In the genomic region with DNA sequence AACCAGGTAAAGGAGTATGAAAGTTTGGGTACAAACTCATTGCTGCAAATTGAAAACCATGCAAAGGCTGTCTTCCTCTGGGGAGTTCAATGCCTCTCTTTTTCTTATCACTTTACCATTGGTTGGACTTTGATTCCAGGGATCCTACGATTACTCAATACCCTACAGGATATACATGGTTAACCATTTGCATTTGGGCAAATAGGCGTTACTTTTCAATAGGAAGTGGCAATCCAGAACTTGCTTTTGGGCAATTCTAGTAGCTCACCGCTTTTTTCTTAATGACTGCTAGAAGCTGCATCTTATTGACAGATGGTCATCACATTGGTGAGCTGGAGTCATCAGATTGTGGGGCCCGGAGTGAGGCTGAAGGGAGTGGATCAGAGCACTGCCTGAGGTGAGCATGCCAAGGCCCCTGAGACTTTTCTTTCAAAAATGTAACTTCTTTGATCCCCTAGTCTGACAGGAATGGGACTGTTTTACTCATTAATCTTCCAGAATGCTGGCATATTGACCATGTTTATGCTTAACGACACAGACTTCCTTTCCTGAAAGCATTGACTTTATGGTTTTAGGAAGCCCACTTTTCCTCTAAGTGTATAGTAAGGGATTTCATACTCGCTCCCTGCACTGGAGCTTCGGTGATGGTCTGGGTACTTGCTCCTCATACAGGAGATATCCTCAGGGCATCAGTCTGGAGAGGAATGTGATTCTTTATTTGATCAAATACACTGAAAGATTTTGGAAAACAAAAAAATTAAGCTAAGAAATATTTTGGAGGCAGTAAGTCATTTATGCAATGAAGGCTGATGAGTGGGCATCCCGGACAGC, we compare ENCODE assay signal across 16 cellular contexts. TPM values are rescaled to one million over a fixed set of nuclear protein-coding genes. Genes with fewer than 3 reads are reported as not detected.
DNase-seq lines count a peak whose midpoint lies in the region; ATAC-seq, FAIRE-seq and TF ChIP-seq lines count a peak whose summit lies in the region.
"Had no signal": no experiment of that assay in that cellular context is flagged by ENCODE, and none has a peak within 500 bp of the region (broad histone marks: within the 10 kb centered on the region; RNA-seq: fewer than 3 reads in every experiment).

CCR6 (plus strand) TSS at position 270 of the 831 bp plus-strand sequence. CDS start 13,039 bp downstream, outside the sequence.

- no peak within 1 kb of the TSS for H3K27ac ChIP-seq in SJCRH30
- H3K27ac ChIP-seq: ovary had no signal

- H3K36me3 Mint-ChIP-seq in WTC11 (peaks cover 13% of the 10 kb centered on the region), natural killer cell (no peaks in the 10 kb centered on the region)

- no peak for TF ChIP-seq CTCF in WTC11 (IDR thresholded peaks at IDR 0.05)
- no peak for TF ChIP-seq CTCF in natural killer cell (IDR thresholded peaks at IDR 0.05)

- CTCF ChIA-PET in WTC11 (lab: Charles Lee) = interaction anchor here (1.2 to 1.6 kb wide), 4 partner anchors 19 to 350 kb away, joined by 3 to 7 read pairs (median 4); no protein-coding TSS in a partner anchor

- peak; percentile 10 for ATAC-seq in GM21381 (IDR thresholded peaks at IDR 0.05; ENCODE audit: unreplicated experiment)
- no peak for ATAC-seq in WTC11
- no peak for ATAC-seq in natural killer cell
- ATAC-seq: HCT116 had no signal

- intact Hi-C loops in natural killer cell (cut with micrococcal nuclease) = no loop called here

- H3K27me3 Mint-ChIP-seq in WTC11 (ENCODE audit: low read depth) (no peaks in the 10 kb centered on the region; the same call in 1 of the 2 replicates), natural killer cell (ENCODE audit: low read depth in 2 of 2) (peaks cover 2 to 15% of the 10 kb centered on the region in 2 donors)

- H3K27ac Mint-ChIP-seq in WTC11 (no peak within 1 kb of the TSS), natural killer cell (peak within 1 kb of the TSS; percentile 41 to 72)
- H3K27ac Mint-ChIP-seq: activated T-helper 2 cell treated with anti-CD3 and anti-CD28 coated beads, Interferon-gamma antibody, Interleukin-2, Interleukin-4, amounts not matched to agents 10 μg/mL and 5 μg/mL and 100 μg/mL, durations not matched to agents 14 hours and 24 hours and 36 hours; T-helper 2 cell treated with Interferon-gamma antibody and Interleukin-4, amounts not matched to agents 5 μg/mL and 100 μg/mL, for 36 hours had no signal

- H3K9me3 Mint-ChIP-seq in WTC11 = peaks cover 27% of the 10 kb centered on the region
- H3K9me3 Mint-ChIP-seq in natural killer cell = no peaks in the 10 kb centered on the region
- H3K9me3 Mint-ChIP-seq: activated T-helper 2 cell treated with anti-CD3 and anti-CD28 coated beads, Interferon-gamma antibody, Interleukin-2, Interleukin-4, amounts not matched to agents 10 μg/mL and 5 μg/mL and 100 μg/mL, durations not matched to agents 14 hours and 24 hours and 36 hours; T-helper 2 cell treated with Interferon-gamma antibody and Interleukin-4, amounts not matched to agents 5 μg/mL and 100 μg/mL, for 36 hours had no signal

- H3K4me3 ChIP-seq in SJCRH30 = no peak within 1 kb of the TSS
- H3K4me3 ChIP-seq: ovary had no signal

- FAIRE-seq in GM12891 (lab: Jason Lieb, UNC) = peak; percentile 20

- DNase-seq in GM12891 (ENCODE audit: insufficient read length, low spot score) (no peak), WTC11 (ENCODE audit: low spot score) (no peak), natural killer cell (no peak), SIG-M5 treated with dmso at 0.1 percent for 504 hours (lab: John Stamatoyannopoulos, UW; ENCODE audit: unreplicated experiment) (no peak), NCI-H1105 (lab: John Stamatoyannopoulos, UW) (no peak), cerebellum (ENCODE audit: low spot score) (no peak), SJCRH30 (no peak)
- DNase-seq: caudate nucleus; ovary; stimulated activated CD4-positive, alpha-beta T cell treated with anti-CD3 and anti-CD28 coated beads, Interleukin-4, amount 100 ng/mL, for 4 hours had no signal

- POLR2A ChIA-PET in WTC11 (lab: Charles Lee) = no interaction called here

- no peak for TF ChIP-seq POLR2A in GM12891 (IDR thresholded peaks at IDR 0.05; ENCODE audit: low read depth, low read length)

- no peaks in the 10 kb centered on the region for H3K36me3 ChIP-seq in SJCRH30
- H3K36me3 ChIP-seq: ovary had no signal

- H3K4me1 Mint-ChIP-seq in WTC11 (peaks cover 4% of the 10 kb centered on the region; the same call in 1 of the 2 replicates), natural killer cell (peaks cover 42 to 49% of the 10 kb centered on the region in 2 donors)

- no peaks in the 10 kb centered on the region for H3K9me3 ChIP-seq in SJCRH30 (replicated peaks)
- H3K9me3 ChIP-seq: ovary had no signal

- no peak within 1 kb of the TSS for H3K4me3 Mint-ChIP-seq in WTC11
- H3K4me3 Mint-ChIP-seq in natural killer cell = peak within 1 kb of the TSS; percentile 85
- H3K4me3 Mint-ChIP-seq: T-helper 2 cell treated with Interferon-gamma antibody and Interleukin-4, amounts not matched to agents 5 μg/mL and 100 μg/mL, for 36 hours had no signal

- no peaks in the 10 kb centered on the region for H3K27me3 ChIP-seq in SJCRH30
- H3K27me3 ChIP-seq: ovary had no signal

- no peaks in the 10 kb centered on the region for H3K4me1 ChIP-seq in SJCRH30

TF ChIP-seq in GM12891, 5 proteins besides CTCF, POLR2A, EP300 and RAD21:
- no peak for TF ChIP-seq POLR2AphosphoS5 (IDR thresholded peaks at IDR 0.05; ENCODE audit: low read depth, low read length)
- no peak for TF ChIP-seq PAX5 (IDR thresholded peaks at IDR 0.05; ENCODE audit: insufficient read depth, low read length, severe bottlenecking)

TF ChIP-seq in WTC11, 78 proteins besides CTCF, POLR2A, EP300 and RAD21:
- TF ChIP-seq, protein P1, sequence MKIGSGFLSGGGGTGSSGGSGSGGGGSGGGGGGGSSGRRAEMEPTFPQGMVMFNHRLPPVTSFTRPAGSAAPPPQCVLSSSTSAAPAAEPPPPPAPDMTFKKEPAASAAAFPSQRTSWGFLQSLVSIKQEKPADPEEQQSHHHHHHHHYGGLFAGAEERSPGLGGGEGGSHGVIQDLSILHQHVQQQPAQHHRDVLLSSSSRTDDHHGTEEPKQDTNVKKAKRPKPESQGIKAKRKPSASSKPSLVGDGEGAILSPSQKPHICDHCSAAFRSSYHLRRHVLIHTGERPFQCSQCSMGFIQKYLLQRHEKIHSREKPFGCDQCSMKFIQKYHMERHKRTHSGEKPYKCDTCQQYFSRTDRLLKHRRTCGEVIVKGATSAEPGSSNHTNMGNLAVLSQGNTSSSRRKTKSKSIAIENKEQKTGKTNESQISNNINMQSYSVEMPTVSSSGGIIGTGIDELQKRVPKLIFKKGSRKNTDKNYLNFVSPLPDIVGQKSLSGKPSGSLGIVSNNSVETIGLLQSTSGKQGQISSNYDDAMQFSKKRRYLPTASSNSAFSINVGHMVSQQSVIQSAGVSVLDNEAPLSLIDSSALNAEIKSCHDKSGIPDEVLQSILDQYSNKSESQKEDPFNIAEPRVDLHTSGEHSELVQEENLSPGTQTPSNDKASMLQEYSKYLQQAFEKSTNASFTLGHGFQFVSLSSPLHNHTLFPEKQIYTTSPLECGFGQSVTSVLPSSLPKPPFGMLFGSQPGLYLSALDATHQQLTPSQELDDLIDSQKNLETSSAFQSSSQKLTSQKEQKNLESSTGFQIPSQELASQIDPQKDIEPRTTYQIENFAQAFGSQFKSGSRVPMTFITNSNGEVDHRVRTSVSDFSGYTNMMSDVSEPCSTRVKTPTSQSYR (CRISPR knock-in tag; IDR thresholded peaks at IDR 0.05) = no peak
- TF ChIP-seq NFE2L1 (CRISPR knock-in tag; IDR thresholded peaks at IDR 0.05) (no peak), GABPB1 (CRISPR knock-in tag; IDR thresholded peaks at IDR 0.05) (peak; percentile 66), ZNF138 (CRISPR knock-in tag; conservative IDR thresholded peaks at IDR 0.05) (no peak)
TF ChIP-seq in WTC11: peak in this region for 1.

RNA-seq across cellular contexts. Expression of gene CCR6, which starts in this region (rescaled TPM):
- 2.6 TPM for polyA plus RNA-seq in GM12891 (2012; ENCODE audit: low read depth, missing spikeins)
- total RNA-seq in WTC11 (2021) (not detected in 3 replicates), natural killer cell (under 1 TPM in 1 of 3 donors, not detected in 2; 0.23 TPM), cerebellum (not detected)
- total RNA-seq in SJCRH30 (2014; rRNA removed; shearing (Covaris generic)) = not detected in 2 replicates
- total RNA-seq: activated T-helper 2 cell treated with anti-CD3 and anti-CD28 coated beads, Interferon-gamma antibody, Interleukin-2, Interleukin-4, amounts not matched to agents 10 μg/mL and 5 μg/mL and 100 μg/mL, durations not matched to agents 14 hours and 24 hours and 36 hours; kidney epithelial cell; ovary; temporal lobe had no signal
